13 cellular contexts compared by ENCODE assay signal in genomic region chr16:67199808-67200198, GRCh38. TPM values are rescaled to one million over a fixed set of nuclear protein-coding genes. Genes with fewer than 3 reads are reported as not detected.
DNase-seq lines count a peak whose midpoint lies in the region; ATAC-seq, FAIRE-seq and TF ChIP-seq lines count a peak whose summit lies in the region.
"Had no signal": no experiment of that assay in that cellular context is flagged by ENCODE, and none has a peak within 500 bp of the region (broad histone marks: within the 10 kb centered on the region; RNA-seq: fewer than 3 reads in every experiment).

No MANE protein-coding gene starts in this region.

- peak; percentile 64 for DNase-seq in RWPE2 (ENCODE audit: low spot score)
- no peak for DNase-seq in hepatocyte (ENCODE audit: low spot score)
- DNase-seq in pancreas: peak in 2 of 6 donors; percentile 63 to 75
- DNase-seq in NCI-H1105 treated with DMSO at 0.1 percent for 48 hours (lab: John Stamatoyannopoulos, UW): no peak
- no peak for DNase-seq in DMS79 (lab: John Stamatoyannopoulos, UW)
- no peak for DNase-seq in NAMALWA (ENCODE audit: low spot score)
- no peak for DNase-seq in NCI-H2196 treated with DMSO at 0.1 percent for 48 hours (lab: John Stamatoyannopoulos, UW; ENCODE audit: unreplicated experiment)
- DNase-seq: activated CD4-positive, alpha-beta T cell treated with anti-CD3 and anti-CD28 coated beads, Interleukin-2, amount 50 U/mL, for 48 hours; effector memory CD4-positive, alpha-beta T cell; NCI-H446 had no signal

- peaks cover 6% of the 10 kb centered on the region for H3K4me1 ChIP-seq in RWPE2 (ENCODE audit: insufficient read depth, poor library complexity, severe bottlenecking)
- peaks cover 5% of the 10 kb centered on the region for H3K4me1 ChIP-seq in hepatocyte (ENCODE audit: insufficient read depth)
- H3K4me1 ChIP-seq in pancreas: no peaks in the 10 kb centered on the region

- no peaks in the 10 kb centered on the region for H3K79me2 ChIP-seq in hepatocyte

- TF ChIP-seq CTCF in GM12874 (IDR thresholded peaks at IDR 0.05; ENCODE audit: insufficient read depth, low read depth, low read length) (0 out of 2 replicates have a peak, but pooled peaks have one; percentile 16), RWPE2 (IDR thresholded peaks at IDR 0.05; ENCODE audit: poor library complexity, severe bottlenecking) (peak; percentile 80), hepatocyte (IDR thresholded peaks at IDR 0.05; ENCODE audit: poor library complexity) (no peak), pancreas (IDR thresholded peaks at IDR 0.05) (no peak)

- ATAC-seq in RWPE2 (ENCODE audit: low read depth): peak; percentile 37
- ATAC-seq in pancreas: peak; percentile 30 to 51 (median 43)

- H3K36me3 ChIP-seq in RWPE2 (ENCODE audit: low read depth): peaks cover 69% of the 10 kb centered on the region
- H3K36me3 ChIP-seq in hepatocyte (replicated peaks; ENCODE audit: insufficient read depth, low read depth): no peaks in the 10 kb centered on the region
- H3K36me3 ChIP-seq in pancreas: peaks cover 0 to 50% (median 18%) of the 10 kb centered on the region in 3 donors

- H3K9me3 ChIP-seq in RWPE2 (ENCODE audit: severe bottlenecking): no peaks in the 10 kb centered on the region
- no peaks in the 10 kb centered on the region for H3K9me3 ChIP-seq in hepatocyte (ENCODE audit: low read depth)
- H3K9me3 ChIP-seq in pancreas: no peaks in the 10 kb centered on the region

- H4K20me1 ChIP-seq in hepatocyte (ENCODE audit: insufficient read depth, poor library complexity, severe bottlenecking): no peaks in the 10 kb centered on the region

- intact Hi-C loops in pancreas (cut with DNase I): no loop called here

- no peak for FAIRE-seq in pancreas (lab: Jason Lieb, UNC)

- no peak overlapping the region for H2AFZ ChIP-seq in hepatocyte

- no peaks in the 10 kb centered on the region for H3K27me3 ChIP-seq in RWPE2 (ENCODE audit: insufficient read depth, poor library complexity, severe bottlenecking)
- H3K27me3 ChIP-seq in hepatocyte: no peaks in the 10 kb centered on the region
- H3K27me3 ChIP-seq in pancreas: no peaks in the 10 kb centered on the region

- H3K9me2 ChIP-seq in hepatocyte (replicated peaks; ENCODE audit: insufficient read depth): no peaks in the 10 kb centered on the region

- peak overlapping the region; percentile 48 for H3K4me3 ChIP-seq in RWPE2 (ENCODE audit: severe bottlenecking)
- H3K4me3 ChIP-seq in hepatocyte: no peak overlapping the region
- H3K4me3 ChIP-seq in pancreas: peak overlapping the region; percentile 60 to 77 (median 66)

- H3K27ac ChIP-seq in RWPE2 (ENCODE audit: poor library complexity, severe bottlenecking) (peak overlapping the region; percentile 78), hepatocyte (no peak overlapping the region), pancreas (peak overlapping the region in 1 of 4 donors; percentile 72)

- 36% methylated on average over 18 of the region's 22 CpGs for WGBS in hepatocyte (ENCODE audit: low lambda C conversion rate, missing lambda C conversion rate)
- 9 to 12% methylated on average over 22 of the region's 22 CpGs for WGBS in pancreas, 2 donors

- H3K4me2 ChIP-seq in hepatocyte: peak overlapping the region; percentile 86

RNA-seq across cellular contexts. Expression of gene ELMO3, which starts 0.9 kb away (rescaled TPM):
- total RNA-seq in hepatocyte (18.5 and 18.7 TPM in 2 replicates), pancreas (10 to 100 TPM; 14.6 to 23.7 (median 23.0) TPM)
- polyA plus RNA-seq in hepatocyte (14.5 and 18.3 TPM in 2 replicates), pancreas (10 to 100 TPM; 41.0 to 52.4 TPM)
- polyA plus RNA-seq: CD4-positive, alpha-beta memory T cell had no signal

RNA-seq across cellular contexts. Expression of gene E2F4, which starts 7.8 kb away (rescaled TPM):
- total RNA-seq in hepatocyte (70.4 and 76.6 TPM in 2 replicates), pancreas (10 to 100 TPM; 14.8 to 27.7 (median 19.3) TPM)
- polyA plus RNA-seq in hepatocyte (72.4 and 76.4 TPM in 2 replicates), pancreas (10 to 100 TPM; 54.9 to 61.3 TPM)

RNA-seq across cellular contexts. Expression of gene EXOC3L1, which starts 9.9 kb away (rescaled TPM):
- total RNA-seq in hepatocyte (0.33 and 3.3 TPM in 2 replicates), pancreas (1 to 10 TPM in 3 of 6 donors, under 1 TPM in 3; 0.67 to 2.3 (median 1.2) TPM)
- polyA plus RNA-seq in hepatocyte (2.0 and 2.6 TPM in 2 replicates), pancreas (1 to 10 TPM; 5.2 to 6.2 TPM)
- total RNA-seq: CD4-positive, alpha-beta memory T cell; SK-MEL-5 had no signal

RNA-seq across cellular contexts. Expression of gene MATCAP1, which starts 16.0 kb away (rescaled TPM):
- total RNA-seq in hepatocyte: 22.3 and 24.8 TPM in 2 replicates
- 25.4 and 38.5 TPM in 2 replicates for polyA plus RNA-seq in hepatocyte
- total RNA-seq in pancreas: 10 to 100 TPM in 3 of 6 donors, 1 to 10 TPM in 3; 4.8 to 22.3 (median 10.4) TPM
- polyA plus RNA-seq in pancreas: 10 to 100 TPM; 51.2 to 55.6 TPM

RNA-seq across cellular contexts. Expression of gene TMEM208, which starts 27.1 kb away (rescaled TPM):
- total RNA-seq in hepatocyte (47.5 and 53.2 TPM in 2 replicates), pancreas (10 to 100 TPM; 19.2 to 31.2 (median 26.0) TPM)
- polyA plus RNA-seq in hepatocyte (160 and 181 TPM in 2 replicates), pancreas (10 to 100 TPM; 83.4 to 96.6 TPM)

Comparison
In these comparisons a context has a peak if more than half of its experiments do, and no peak if none do; other contexts are left out.
1. CTCF ChIP-seq: peak in GM12874 (single experiment) and RWPE2 (single experiment); none in hepatocyte (single experiment) and pancreas (0 of 4).